ENCODE assay signal across 1 cellular context in the genomic region with DNA sequence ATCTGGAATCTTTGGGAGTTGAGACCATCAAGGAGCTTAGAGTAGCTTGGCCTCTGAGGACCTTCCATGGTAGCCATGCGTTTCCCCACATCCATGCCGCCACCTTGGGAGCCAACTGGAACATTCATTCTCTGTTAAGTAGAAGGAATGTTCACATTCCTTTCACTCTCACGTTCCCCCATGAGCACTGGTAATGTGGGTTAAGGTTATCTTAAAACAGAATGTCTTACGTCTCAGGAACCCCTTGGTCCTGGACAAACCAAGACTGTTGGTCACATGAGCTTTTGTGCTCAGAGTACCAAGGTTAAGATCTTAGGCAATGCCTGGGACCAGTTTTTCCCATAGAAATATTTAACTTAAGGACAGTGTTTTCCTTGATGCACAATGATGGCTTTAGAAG.
TF ChIP-seq lines count a peak whose summit lies in the region.

No MANE protein-coding gene starts in this region.

TF ChIP-seq in GM23338, 12 proteins besides CTCF, POLR2A, EP300 and RAD21:
- TF ChIP-seq, protein P1, sequence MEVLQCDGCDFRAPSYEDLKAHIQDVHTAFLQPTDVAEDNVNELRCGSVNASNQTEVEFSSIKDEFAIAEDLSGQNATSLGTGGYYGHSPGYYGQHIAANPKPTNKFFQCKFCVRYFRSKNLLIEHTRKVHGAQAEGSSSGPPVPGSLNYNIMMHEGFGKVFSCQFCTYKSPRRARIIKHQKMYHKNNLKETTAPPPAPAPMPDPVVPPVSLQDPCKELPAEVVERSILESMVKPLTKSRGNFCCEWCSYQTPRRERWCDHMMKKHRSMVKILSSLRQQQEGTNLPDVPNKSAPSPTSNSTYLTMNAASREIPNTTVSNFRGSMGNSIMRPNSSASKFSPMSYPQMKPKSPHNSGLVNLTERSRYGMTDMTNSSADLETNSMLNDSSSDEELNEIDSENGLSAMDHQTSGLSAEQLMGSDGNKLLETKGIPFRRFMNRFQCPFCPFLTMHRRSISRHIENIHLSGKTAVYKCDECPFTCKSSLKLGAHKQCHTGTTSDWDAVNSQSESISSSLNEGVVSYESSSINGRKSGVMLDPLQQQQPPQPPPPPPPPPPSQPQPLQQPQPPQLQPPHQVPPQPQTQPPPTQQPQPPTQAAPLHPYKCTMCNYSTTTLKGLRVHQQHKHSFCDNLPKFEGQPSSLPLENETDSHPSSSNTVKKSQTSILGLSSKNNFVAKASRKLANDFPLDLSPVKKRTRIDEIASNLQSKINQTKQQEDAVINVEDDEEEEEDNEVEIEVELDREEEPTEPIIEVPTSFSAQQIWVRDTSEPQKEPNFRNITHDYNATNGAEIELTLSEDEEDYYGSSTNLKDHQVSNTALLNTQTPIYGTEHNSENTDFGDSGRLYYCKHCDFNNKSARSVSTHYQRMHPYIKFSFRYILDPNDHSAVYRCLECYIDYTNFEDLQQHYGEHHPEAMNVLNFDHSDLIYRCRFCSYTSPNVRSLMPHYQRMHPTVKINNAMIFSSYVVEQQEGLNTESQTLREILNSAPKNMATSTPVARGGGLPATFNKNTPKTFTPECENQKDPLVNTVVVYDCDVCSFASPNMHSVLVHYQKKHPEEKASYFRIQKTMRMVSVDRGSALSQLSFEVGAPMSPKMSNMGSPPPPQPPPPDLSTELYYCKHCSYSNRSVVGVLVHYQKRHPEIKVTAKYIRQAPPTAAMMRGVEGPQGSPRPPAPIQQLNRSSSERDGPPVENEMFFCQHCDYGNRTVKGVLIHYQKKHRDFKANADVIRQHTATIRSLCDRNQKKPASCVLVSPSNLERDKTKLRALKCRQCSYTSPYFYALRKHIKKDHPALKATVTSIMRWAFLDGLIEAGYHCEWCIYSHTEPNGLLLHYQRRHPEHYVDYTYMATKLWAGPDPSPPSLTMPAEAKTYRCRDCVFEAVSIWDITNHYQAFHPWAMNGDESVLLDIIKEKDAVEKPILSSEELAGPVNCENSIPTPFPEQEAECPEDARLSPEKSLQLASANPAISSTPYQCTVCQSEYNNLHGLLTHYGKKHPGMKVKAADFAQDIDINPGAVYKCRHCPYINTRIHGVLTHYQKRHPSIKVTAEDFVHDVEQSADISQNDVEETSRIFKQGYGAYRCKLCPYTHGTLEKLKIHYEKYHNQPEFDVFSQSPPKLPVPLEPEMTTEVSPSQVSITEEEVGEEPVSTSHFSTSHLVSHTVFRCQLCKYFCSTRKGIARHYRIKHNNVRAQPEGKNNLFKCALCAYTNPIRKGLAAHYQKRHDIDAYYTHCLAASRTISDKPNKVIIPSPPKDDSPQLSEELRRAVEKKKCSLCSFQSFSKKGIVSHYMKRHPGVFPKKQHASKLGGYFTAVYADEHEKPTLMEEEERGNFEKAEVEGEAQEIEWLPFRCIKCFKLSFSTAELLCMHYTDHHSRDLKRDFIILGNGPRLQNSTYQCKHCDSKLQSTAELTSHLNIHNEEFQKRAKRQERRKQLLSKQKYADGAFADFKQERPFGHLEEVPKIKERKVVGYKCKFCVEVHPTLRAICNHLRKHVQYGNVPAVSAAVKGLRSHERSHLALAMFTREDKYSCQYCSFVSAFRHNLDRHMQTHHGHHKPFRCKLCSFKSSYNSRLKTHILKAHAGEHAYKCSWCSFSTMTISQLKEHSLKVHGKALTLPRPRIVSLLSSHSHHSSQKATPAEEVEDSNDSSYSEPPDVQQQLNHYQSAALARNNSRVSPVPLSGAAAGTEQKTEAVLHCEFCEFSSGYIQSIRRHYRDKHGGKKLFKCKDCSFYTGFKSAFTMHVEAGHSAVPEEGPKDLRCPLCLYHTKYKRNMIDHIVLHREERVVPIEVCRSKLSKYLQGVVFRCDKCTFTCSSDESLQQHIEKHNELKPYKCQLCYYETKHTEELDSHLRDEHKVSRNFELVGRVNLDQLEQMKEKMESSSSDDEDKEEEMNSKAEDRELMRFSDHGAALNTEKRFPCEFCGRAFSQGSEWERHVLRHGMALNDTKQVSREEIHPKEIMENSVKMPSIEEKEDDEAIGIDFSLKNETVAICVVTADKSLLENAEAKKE (CRISPR knock-in tag; IDR thresholded peaks at IDR 0.05) = 0 out of 2 replicates have a peak, but pooled peaks have one; percentile 4
- TF ChIP-seq, protein P2, sequence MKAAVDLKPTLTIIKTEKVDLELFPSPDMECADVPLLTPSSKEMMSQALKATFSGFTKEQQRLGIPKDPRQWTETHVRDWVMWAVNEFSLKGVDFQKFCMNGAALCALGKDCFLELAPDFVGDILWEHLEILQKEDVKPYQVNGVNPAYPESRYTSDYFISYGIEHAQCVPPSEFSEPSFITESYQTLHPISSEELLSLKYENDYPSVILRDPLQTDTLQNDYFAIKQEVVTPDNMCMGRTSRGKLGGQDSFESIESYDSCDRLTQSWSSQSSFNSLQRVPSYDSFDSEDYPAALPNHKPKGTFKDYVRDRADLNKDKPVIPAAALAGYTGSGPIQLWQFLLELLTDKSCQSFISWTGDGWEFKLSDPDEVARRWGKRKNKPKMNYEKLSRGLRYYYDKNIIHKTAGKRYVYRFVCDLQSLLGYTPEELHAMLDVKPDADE (IDR thresholded peaks at IDR 0.05) = no peak
